In the genomic region with DNA sequence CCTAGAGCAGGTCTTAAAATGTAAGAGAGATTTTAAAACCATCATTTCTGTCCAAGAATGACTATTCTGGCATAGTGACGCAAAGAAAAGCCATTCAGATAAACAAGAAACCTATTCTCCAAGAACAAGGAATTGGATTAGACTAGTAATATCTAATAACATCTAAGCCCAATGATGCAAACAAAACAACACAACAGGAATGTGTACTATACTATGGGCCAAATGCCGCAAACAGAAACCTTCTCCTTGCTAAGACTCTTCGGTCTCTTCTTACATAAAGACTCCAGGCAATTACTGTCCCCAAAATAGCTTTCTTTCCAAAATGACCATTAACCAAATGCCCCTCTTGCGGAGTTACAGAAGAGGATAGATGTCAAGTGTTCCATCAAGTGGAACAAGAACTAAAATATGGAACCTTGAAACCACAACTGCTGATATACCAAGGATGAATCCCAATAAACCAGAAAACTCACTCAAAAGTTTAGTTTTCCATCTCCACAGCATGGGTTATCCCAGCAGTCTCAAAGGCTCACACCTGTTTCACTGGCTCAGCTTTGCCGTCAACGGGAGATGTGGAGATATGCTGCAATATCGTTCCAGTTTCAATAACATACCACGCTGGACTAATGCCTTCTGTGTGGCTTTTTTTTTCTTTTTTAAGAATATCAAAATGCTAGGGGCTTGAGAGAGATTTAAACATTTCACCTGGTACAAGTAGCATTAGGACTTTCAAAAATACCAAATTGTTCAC, we compare ENCODE assay signal across 12 cellular contexts.
DNase-seq lines count a peak whose midpoint lies in the region; ATAC-seq and TF ChIP-seq lines count a peak whose summit lies in the region.
"Had no signal": no experiment of that assay in that cellular context is flagged by ENCODE, and none has a peak within 500 bp of the region (broad histone marks: within the 10 kb centered on the region; RNA-seq: fewer than 3 reads in every experiment).

No MANE protein-coding gene starts in this region.

- H3K9me3 ChIP-seq in CD4-positive, alpha-beta memory T cell (ENCODE audit: control insufficient read depth in 1 of 2, low read length in 2 of 2): no peaks in the 10 kb centered on the region
- H3K9me3 ChIP-seq: SJSA1 had no signal

- intact Hi-C loops in CD4-positive, alpha-beta memory T cell (cut with micrococcal nuclease): loop anchor here (2.0 kb wide), 1 partner anchor 13 kb away; no protein-coding TSS in a partner anchor

- peaks cover 0 to 2% (median 0%) of the 10 kb centered on the region in 8 donors for H3K9me3 Mint-ChIP-seq in CD4-positive, alpha-beta memory T cell
- no peaks in the 10 kb centered on the region for H3K9me3 Mint-ChIP-seq in natural killer cell treated with Interleukin-12 subunit alpha and Interleukin-12 subunit beta and Interleukin-15 and Interleukin-18, amount 100 ng/mL, for 72 hours
- H3K9me3 Mint-ChIP-seq: endodermal cell had no signal

- H3K4me1 ChIP-seq in CD4-positive, alpha-beta memory T cell (ENCODE audit: insufficient read depth, low read length): peaks cover 99% of the 10 kb centered on the region

- no peaks in the 10 kb centered on the region for H3K27me3 Mint-ChIP-seq in CD4-positive, alpha-beta memory T cell
- no peaks in the 10 kb centered on the region for H3K27me3 Mint-ChIP-seq in natural killer cell treated with Interleukin-12 subunit alpha and Interleukin-12 subunit beta and Interleukin-15 and Interleukin-18, amount 100 ng/mL, for 72 hours

- H3K27ac ChIP-seq in CD4-positive, alpha-beta memory T cell (ENCODE audit: low read depth, low read length): no peak overlapping the region
- H3K27ac ChIP-seq in HL-60 (replicated peaks): peak overlapping the region; percentile 17; the same call in 1 of the 2 replicates
- H3K27ac ChIP-seq in cingulate gyrus (ENCODE audit: low read depth, low read length): peak overlapping the region; percentile 21

- peak overlapping the region; percentile 27 to 88 (median 78) for H3K4me3 Mint-ChIP-seq in CD4-positive, alpha-beta memory T cell
- H3K4me3 Mint-ChIP-seq in natural killer cell treated with Interleukin-12 subunit alpha and Interleukin-12 subunit beta and Interleukin-15 and Interleukin-18, amount 100 ng/mL, for 72 hours: peak overlapping the region; percentile 56
- H3K4me3 Mint-ChIP-seq: endodermal cell had no signal

- POLR2A ChIA-PET in CD4-positive, alpha-beta memory T cell (lab: Charles Lee; ENCODE audit: partially characterized antibody): interaction anchor here (0.9 to 2.1 kb wide), 4 partner anchors 10 to 75 kb away, joined by 3 to 9 read pairs (median 6); no protein-coding TSS in a partner anchor

- peaks cover under 1 to 3% of the 10 kb centered on the region in 2 donors for H3K36me3 Mint-ChIP-seq in CD4-positive, alpha-beta memory T cell
- H3K36me3 Mint-ChIP-seq in natural killer cell treated with Interleukin-12 subunit alpha and Interleukin-12 subunit beta and Interleukin-15 and Interleukin-18, amount 100 ng/mL, for 72 hours: no peaks in the 10 kb centered on the region

- no peak for TF ChIP-seq CTCF in HL-60 (IDR thresholded peaks at IDR 0.05; ENCODE audit: insufficient read depth, low read length)

- CTCF ChIA-PET in CD4-positive, alpha-beta memory T cell (lab: Charles Lee; ENCODE audit: partially characterized antibody): interaction anchor here (0.6 to 2.1 kb wide), 6 partner anchors 8 to 274 kb away, joined by 3 to 5 read pairs (median 3); no protein-coding TSS in a partner anchor

- ATAC-seq in natural killer cell treated with Interleukin-12 subunit alpha and Interleukin-12 subunit beta and Interleukin-15 and Interleukin-18, amount 100 ng/mL, for 72 hours: no peak
- no peak for ATAC-seq in HG02852 (IDR thresholded peaks at IDR 0.05; ENCODE audit: unreplicated experiment)

- H3K27me3 ChIP-seq in CD4-positive, alpha-beta memory T cell (ENCODE audit: insufficient read depth, low read length): no peaks in the 10 kb centered on the region
- peaks cover 2% of the 10 kb centered on the region for H3K27me3 ChIP-seq in HL-60 (ENCODE audit: insufficient read depth, poor library complexity, severe bottlenecking)
- H3K27me3 ChIP-seq: SJSA1 had no signal

- peak overlapping the region; percentile 77 to 91 (median 87) for H3K27ac Mint-ChIP-seq in CD4-positive, alpha-beta memory T cell
- H3K27ac Mint-ChIP-seq in natural killer cell treated with Interleukin-12 subunit alpha and Interleukin-12 subunit beta and Interleukin-15 and Interleukin-18, amount 100 ng/mL, for 72 hours: peak overlapping the region in 1 of 2 donors; percentile 28
- H3K27ac Mint-ChIP-seq: endodermal cell had no signal

- no peaks in the 10 kb centered on the region for H3K36me3 ChIP-seq in CD4-positive, alpha-beta memory T cell (ENCODE audit: insufficient read depth, low read length)
- H3K36me3 ChIP-seq: SJSA1 had no signal

- no peak overlapping the region for H3K4me3 ChIP-seq in CD4-positive, alpha-beta memory T cell (ENCODE audit: low read length in 2 of 2)
- H3K4me3 ChIP-seq in HL-60 (replicated peaks; ENCODE audit: insufficient read depth, low read length): no peak overlapping the region
- H3K4me3 ChIP-seq: SJSA1 had no signal

- DNase-seq in CD4-positive, alpha-beta memory T cell: no peak
- DNase-seq in HL-60 (ENCODE audit: low read depth in 1 of 2, low spot score in 1 of 2) (no peak), NCI-H128 (lab: John Stamatoyannopoulos, UW; ENCODE audit: unreplicated experiment) (no peak), UCSD-AML1 (lab: John Stamatoyannopoulos, UW; ENCODE audit: unreplicated experiment) (no peak)
- no peak for DNase-seq in natural killer cell treated with Interleukin-12 subunit alpha and Interleukin-12 subunit beta and Interleukin-15 and Interleukin-18, amount 100 ng/mL, for 72 hours (ENCODE audit: low spot score)
- DNase-seq in effector CD4-positive, alpha-beta T cell: no peak
- DNase-seq: endodermal cell, H7, NCI-H2081 had no signal

- H3K4me1 Mint-ChIP-seq in CD4-positive, alpha-beta memory T cell: peaks cover 75 to 99% (median 90%) of the 10 kb centered on the region in 4 donors
- H3K4me1 Mint-ChIP-seq in natural killer cell treated with Interleukin-12 subunit alpha and Interleukin-12 subunit beta and Interleukin-15 and Interleukin-18, amount 100 ng/mL, for 72 hours (ENCODE audit: low read depth in 2 of 2): peaks cover 46 to 54% of the 10 kb centered on the region in 2 donors
